Comparison of ENCODE assay signal across 8 cellular contexts in the genomic region with DNA sequence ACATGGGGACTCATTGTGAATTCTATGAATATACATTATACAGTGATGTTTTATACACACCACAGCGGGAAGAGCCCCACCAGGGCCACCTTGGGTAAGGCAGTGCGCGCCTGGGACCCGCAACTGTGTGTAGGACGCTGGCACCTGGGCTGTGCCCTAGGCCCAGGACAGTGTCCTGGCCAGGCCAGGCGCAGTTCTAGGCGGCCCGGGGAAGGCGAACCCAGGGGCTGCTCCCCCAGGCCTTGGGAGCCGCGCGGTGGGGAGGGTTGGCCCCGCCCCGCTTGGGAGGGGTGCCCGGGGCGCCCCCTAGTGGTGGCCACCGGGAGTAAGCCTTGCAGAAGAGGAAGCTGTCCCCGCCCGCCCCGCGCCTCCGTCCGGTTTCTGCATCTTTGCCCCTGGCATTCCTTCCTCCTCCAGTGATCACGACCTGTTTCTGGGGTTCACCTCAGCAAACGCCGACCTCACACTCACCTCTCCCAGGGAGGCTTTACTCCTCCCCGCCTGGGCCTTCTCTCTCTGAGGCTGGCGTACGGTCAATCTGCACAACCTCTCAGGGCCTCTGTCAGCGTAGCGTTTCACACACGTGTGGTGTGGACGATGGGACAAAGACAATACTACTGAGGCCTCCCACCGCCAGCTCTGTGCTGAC. TPM values are rescaled to one million over a fixed set of nuclear protein-coding genes. Genes with fewer than 3 reads are reported as not detected.
DNase-seq lines count a peak whose midpoint lies in the region; ATAC-seq and TF ChIP-seq lines count a peak whose summit lies in the region.

No MANE protein-coding gene starts in this region.

- no peaks in the 10 kb centered on the region for H3K9me3 Mint-ChIP-seq in activated T-cell treated with anti-CD3 and anti-CD28 coated beads, Interleukin-2, amount 50 U/mL, for 72 hours

- H3K36me3 ChIP-seq in PC-9 (ENCODE audit: low read depth) (no peaks in the 10 kb centered on the region), neuron (ENCODE audit: insufficient read depth, low read length) (no peaks in the 10 kb centered on the region), stomach (no peaks in the 10 kb centered on the region)

- H3K4me1 Mint-ChIP-seq in activated T-cell treated with anti-CD3 and anti-CD28 coated beads, Interleukin-2, amount 50 U/mL, for 72 hours (ENCODE audit: low read depth), result peaks cover 54% of the 10 kb centered on the region

- H3K4me3 Mint-ChIP-seq in activated T-cell treated with anti-CD3 and anti-CD28 coated beads, Interleukin-2, amount 50 U/mL, for 72 hours, result peak overlapping the region; percentile 78 to 83

- H3K36me3 Mint-ChIP-seq in activated T-cell treated with anti-CD3 and anti-CD28 coated beads, Interleukin-2, amount 50 U/mL, for 72 hours (ENCODE audit: insufficient read depth in 2 of 2), result no peaks in the 10 kb centered on the region

- H3K27me3 ChIP-seq in PC-9 (ENCODE audit: insufficient read depth, low read depth) (no peaks in the 10 kb centered on the region), neuron (ENCODE audit: insufficient read depth, low read length) (no peaks in the 10 kb centered on the region), stomach (no peaks in the 10 kb centered on the region)

- intact Hi-C loops in PC-9 (cut with micrococcal nuclease; ENCODE audit: unreplicated experiment) (no loop called here), stomach (cut with DNase I; ENCODE audit: low total_unique reads) (no loop called here)

- DNase-seq in PC-9 (peak in 1 of 2 experiments; percentile 87), fibroblast of the aortic adventitia (ENCODE audit: low read depth) (peak; percentile 60), stomach (peak; percentile 88)
- DNase-seq in activated T-cell treated with anti-CD3 and anti-CD28 coated beads, Interleukin-2, amount 50 U/mL, for 72 hours, result peak; percentile 86 to 94

- CTCF ChIA-PET in PC-9 (lab: Charles Lee), result interaction anchor here (0.6 to 1.5 kb wide), 11 partner anchors 11 to 84 kb away, joined by 3 to 13 read pairs (median 4); partner anchors contain the start of gene MAJIN

- no TSS peak for BruUV-seq in PC-9 (replicated peaks; lab: Mats Ljungman, UMichigan)

- 6 to 18% (median 11%) methylated on average over 26 to 34 of the region's 34 CpGs for WGBS in stomach, 5 donors

- no peaks in the 10 kb centered on the region for H4K20me1 ChIP-seq in PC-9 (ENCODE audit: insufficient read depth)

- H2AFZ ChIP-seq in PC-9 (no peak overlapping the region; the same call in 1 of the 2 replicates), neuron (ENCODE audit: low read depth, low read length) (peak overlapping the region; percentile 1)

- H3K27ac ChIP-seq in 22Rv1, result peak overlapping the region; percentile 40
- H3K27ac ChIP-seq in PC-9, result no peak overlapping the region
- peak overlapping the region; percentile 84 to 94 (median 86) for H3K27ac ChIP-seq in stomach

- H3K9me2 ChIP-seq in PC-9 (ENCODE audit: insufficient read depth), result no peaks in the 10 kb centered on the region

- ATAC-seq in GM18498 (IDR thresholded peaks at IDR 0.05; ENCODE audit: unreplicated experiment) (peak; percentile 75), HG03520 (IDR thresholded peaks at IDR 0.05; ENCODE audit: unreplicated experiment) (peak; percentile 56)
- ATAC-seq in activated T-cell treated with anti-CD3 and anti-CD28 coated beads, Interleukin-2, amount 50 U/mL, for 72 hours (replicated peaks in 1 of 2), result peak; percentile 82 to 84

- no peaks in the 10 kb centered on the region for H3K79me2 ChIP-seq in PC-9 (ENCODE audit: low read depth)

- no peaks in the 10 kb centered on the region for H3K27me3 Mint-ChIP-seq in activated T-cell treated with anti-CD3 and anti-CD28 coated beads, Interleukin-2, amount 50 U/mL, for 72 hours (ENCODE audit: low read depth)

- peak overlapping the region; percentile 76 for H3K4me2 ChIP-seq in PC-9

- TF ChIP-seq CTCF in 22Rv1 (IDR thresholded peaks at IDR 0.05), result peak; percentile 99
- peak; percentile 99 for TF ChIP-seq CTCF in PC-9 (conservative IDR thresholded peaks at IDR 0.05)
- peak; percentile 90 for TF ChIP-seq CTCF in fibroblast of the aortic adventitia (IDR thresholded peaks at IDR 0.05; ENCODE audit: insufficient read depth, low read length)
- peak in 6 of 7 experiments; percentile 16 to 99 (median 96) for TF ChIP-seq CTCF in stomach (IDR thresholded peaks at IDR 0.05)

- H3K4me3 ChIP-seq in PC-9 (peak overlapping the region; percentile 41; the same call in 1 of the 2 replicates), fibroblast of the aortic adventitia (ENCODE audit: low read depth, low read length) (no peak overlapping the region), neuron (ENCODE audit: low read length) (no peak overlapping the region), stomach (peak overlapping the region; percentile 16 to 31 (median 28))

- no peak for TF ChIP-seq POLR2A in stomach (IDR thresholded peaks at IDR 0.05)

- peaks cover 24% of the 10 kb centered on the region for H3K4me1 ChIP-seq in PC-9 (replicated peaks; ENCODE audit: insufficient read depth)
- H3K4me1 ChIP-seq in neuron (ENCODE audit: insufficient read depth, low read length), result peaks cover 15% of the 10 kb centered on the region
- peaks cover 26 to 51% (median 48%) of the 10 kb centered on the region in 4 donors for H3K4me1 ChIP-seq in stomach

- H3K27ac Mint-ChIP-seq in activated T-cell treated with anti-CD3 and anti-CD28 coated beads, Interleukin-2, amount 50 U/mL, for 72 hours, result peak overlapping the region; percentile 31

- H3F3A ChIP-seq in PC-9 (ENCODE audit: insufficient read depth, low read depth), result peaks cover 29% of the 10 kb centered on the region; the same call in 1 of the 2 replicates

- POLR2A ChIA-PET in PC-9 (lab: Charles Lee; ENCODE audit: unreplicated experiment), result interaction anchor here (0.7 kb wide), 1 partner anchor 39 kb away, joined by 3 read pairs; no protein-coding TSS in a partner anchor

- TF ChIP-seq EP300 in stomach (IDR thresholded peaks at IDR 0.05), result no peak

- H3K9me3 ChIP-seq in PC-9 (ENCODE audit: insufficient read depth, low read depth) (no peaks in the 10 kb centered on the region), neuron (ENCODE audit: low read length) (no peaks in the 10 kb centered on the region), stomach (no peaks in the 10 kb centered on the region)

RNA-seq across cellular contexts. Expression of gene EHD1, which starts 9.5 kb away (rescaled TPM):
- total RNA-seq in PC-9 (2021) (110 and 134 TPM in 2 replicates), fibroblast of the aortic adventitia (ENCODE audit: low replicate concordance) (68.1 and 113 TPM in 2 replicates), stomach (100 to 1,000 TPM in 2 of 5 donors, 10 to 100 TPM in 3; 23.3 to 160 (median 56.2) TPM)
- 100 to 1,000 TPM; 136 to 159 TPM for total RNA-seq in activated T-cell treated with anti-CD3 and anti-CD28 coated beads, Interleukin-2, amount 50 U/mL, for 72 hours
- 10 to 100 TPM; 17.9 to 24.6 (median 19.4) TPM for polyA plus RNA-seq in stomach

RNA-seq across cellular contexts. Expression of gene ATG2A, which starts 29.1 kb away (rescaled TPM):
- total RNA-seq in PC-9 (2021), result 48.2 and 53.2 TPM in 2 replicates
- total RNA-seq in activated T-cell treated with anti-CD3 and anti-CD28 coated beads, Interleukin-2, amount 50 U/mL, for 72 hours, result 10 to 100 TPM; 20.9 to 27.0 TPM
- 18.2 and 18.8 TPM in 2 replicates for total RNA-seq in fibroblast of the aortic adventitia (ENCODE audit: low replicate concordance)
- 10 to 100 TPM; 14.3 to 77.6 (median 46.1) TPM for total RNA-seq in stomach
- polyA plus RNA-seq in stomach, result 10 to 100 TPM; 12.2 to 18.7 (median 16.3) TPM

RNA-seq across cellular contexts. Expression of gene PPP2R5B, which starts 36.6 kb away (rescaled TPM):
- total RNA-seq in PC-9 (2021) (13.7 and 13.9 TPM in 2 replicates), fibroblast of the aortic adventitia (ENCODE audit: low replicate concordance) (7.9 and 9.3 TPM in 2 replicates), stomach (10 to 100 TPM in 4 of 5 donors, 1 to 10 TPM in 1; 6.6 to 75.6 (median 25.7) TPM)
- 10 to 100 TPM; 15.0 to 24.0 TPM for total RNA-seq in activated T-cell treated with anti-CD3 and anti-CD28 coated beads, Interleukin-2, amount 50 U/mL, for 72 hours
- 10 to 100 TPM in 2 of 3 donors, 1 to 10 TPM in 1; 9.8 to 13.8 (median 12.3) TPM for polyA plus RNA-seq in stomach

RNA-seq across cellular contexts. Expression of gene CDC42BPG, which starts 43.4 kb away (rescaled TPM):
- total RNA-seq in PC-9 (2021), result 31.3 and 33.8 TPM in 2 replicates
- 1 to 10 TPM; 1.1 to 1.5 TPM for total RNA-seq in activated T-cell treated with anti-CD3 and anti-CD28 coated beads, Interleukin-2, amount 50 U/mL, for 72 hours
- total RNA-seq in fibroblast of the aortic adventitia (ENCODE audit: low replicate concordance), result 0.08 and 0.09 TPM in 2 replicates
- total RNA-seq in stomach, result 10 to 100 TPM; 10.3 to 66.5 (median 53.3) TPM
- polyA plus RNA-seq in stomach, result 10 to 100 TPM in 2 of 3 donors, 1 to 10 TPM in 1; 8.9 to 20.0 (median 10.9) TPM

RNA-seq across cellular contexts. Expression of gene GPHA2, which starts 47.8 kb away (rescaled TPM):
- total RNA-seq in PC-9 (2021) (1.0 and 2.1 TPM in 2 replicates), fibroblast of the aortic adventitia (ENCODE audit: low replicate concordance) (not detected in 2 replicates), stomach (not detected)
- total RNA-seq in activated T-cell treated with anti-CD3 and anti-CD28 coated beads, Interleukin-2, amount 50 U/mL, for 72 hours, result under 1 TPM; 0.58 to 0.81 TPM
- polyA plus RNA-seq in stomach, result under 1 TPM in 2 of 3 donors, not detected in 1; 0.30 to 0.50 TPM

Comparison
In these comparisons a context has a peak if more than half of its experiments do, and no peak if none do; other contexts are left out.
1. H3K4me3 ChIP-seq: peak in PC-9 (single experiment) and stomach (4 of 4); none in fibroblast of the aortic adventitia (single experiment) and neuron (single experiment).
2. Peak in every context shown above with its lines, with median percentiles within 50 percentile points of each other: CTCF ChIP-seq and ATAC-seq.